15 cellular contexts compared by ENCODE assay signal in the genomic region with DNA sequence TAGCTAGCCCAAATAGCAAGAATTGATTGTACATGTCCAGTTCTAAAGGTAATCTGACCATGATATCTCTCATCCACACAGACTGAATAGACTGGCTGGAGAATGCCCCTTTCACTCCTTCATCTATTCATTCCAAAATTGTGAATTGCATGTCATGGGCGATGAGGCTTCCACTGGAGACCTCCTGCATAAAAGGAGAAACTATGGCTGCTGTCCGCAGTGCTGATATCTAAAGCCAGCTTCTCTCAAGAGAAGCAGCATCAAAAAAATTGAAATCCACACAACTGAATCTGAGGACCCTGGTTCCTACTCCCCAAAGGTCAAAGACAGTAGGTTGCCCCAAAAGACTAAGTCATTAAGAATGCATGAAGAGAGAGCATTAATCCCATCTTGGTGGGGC. TPM values are rescaled to one million over a fixed set of nuclear protein-coding genes. Genes with fewer than 3 reads are reported as not detected.
A peak's percentile ranks its signal among the peaks of the same experiment; 100 is the strongest.
DNase-seq lines count a peak whose midpoint lies in the region; ATAC-seq, FAIRE-seq and TF ChIP-seq lines count a peak whose summit lies in the region.
"Had no signal": no experiment of that assay in that cellular context is flagged by ENCODE, and none has a peak within 500 bp of the region (broad histone marks: within the 10 kb centered on the region; RNA-seq: fewer than 3 reads in every experiment).

No MANE protein-coding gene starts in this region.

- no peaks in the 10 kb centered on the region for H3K36me3 ChIP-seq in K562 (ENCODE audit: control insufficient read depth, insufficient read depth, low read length)
- no peaks in the 10 kb centered on the region for H3K36me3 ChIP-seq in liver (ENCODE audit: control insufficient read depth in 4 of 4, insufficient read depth in 3 of 4, low read depth in 1 of 4, low read length in 3 of 4)
- H3K36me3 ChIP-seq: SJSA1, uterus had no signal

- H4K20me1 ChIP-seq in K562 (replicated peaks; ENCODE audit: control insufficient read depth, insufficient read depth, low read length), result no peaks in the 10 kb centered on the region

- TF ChIP-seq CTCF in K562 (IDR thresholded peaks at IDR 0.05 in 2 of 3, conservative IDR thresholded peaks at IDR 0.05 in 1 of 3; ENCODE audit: insufficient read depth in 2 of 3, low read depth in 1 of 3, low read length in 3 of 3) (no peak), liver (IDR thresholded peaks at IDR 0.05; ENCODE audit: low read depth, low read length, missing input control) (no peak)

- ATAC-seq in K562 (no peak), HG03280 (IDR thresholded peaks at IDR 0.05; ENCODE audit: unreplicated experiment) (no peak), HG03565 (IDR thresholded peaks at IDR 0.05; ENCODE audit: unreplicated experiment) (no peak)
- ATAC-seq: esophagus mucosa; stimulated activated naive CD8-positive, alpha-beta T cell treated with anti-CD3 and anti-CD28 coated beads, Interleukin-15, Interleukin-2, amounts not matched to agents 100 U/mL and 50 U/mL, for 24 hours had no signal

- H3K27ac ChIP-seq in K562 (ENCODE audit: extremely low read depth, low read depth, low read length), result no peak overlapping the region
- no peak overlapping the region for H3K27ac ChIP-seq in liver (ENCODE audit: low read depth in 1 of 2, low read length in 2 of 2)
- H3K27ac ChIP-seq: SJSA1, uterus had no signal

- H2AFZ ChIP-seq in K562 (ENCODE audit: low read depth, low read length), result no peak overlapping the region

- no peak overlapping the region for H3K9ac ChIP-seq in K562 (ENCODE audit: insufficient read depth in 1 of 2, low read depth in 2 of 2, low read length in 2 of 2)
- no peak overlapping the region for H3K9ac ChIP-seq in liver (ENCODE audit: low read depth in 1 of 2, low read length in 2 of 2)

- TF ChIP-seq RAD21 in K562 (CRISPR knock-in tag; conservative IDR thresholded peaks at IDR 0.05 in 1 of 2, IDR thresholded peaks at IDR 0.05 in 1 of 2) (no peak), liver (IDR thresholded peaks at IDR 0.05) (no peak)

- intact Hi-C loops in K562 (cut with micrococcal nuclease), result no loop called here

- H3K9me3 ChIP-seq in K562 (replicated peaks; ENCODE audit: control insufficient read depth, insufficient read depth, low read depth, low read length) (no peaks in the 10 kb centered on the region), liver (ENCODE audit: control insufficient read depth in 4 of 4, low read length in 3 of 4) (no peaks in the 10 kb centered on the region)
- H3K9me3 ChIP-seq: SJSA1, uterus had no signal

- no peak for TF ChIP-seq POLR2A in K562 (conservative IDR thresholded peaks at IDR 0.05)

- H3K4me3 ChIP-seq in K562 (no peak overlapping the region), liver (ENCODE audit: low read depth in 1 of 3, low read length in 3 of 3) (no peak overlapping the region)
- H3K4me3 ChIP-seq: lung, SJSA1, uterus had no signal

- TF ChIP-seq EP300 in K562 (IDR thresholded peaks at IDR 0.05; ENCODE audit: low read length), result no peak

- in situ Hi-C loops in K562 (cut with MboI), result no loop called here

- WGBS in K562 (ENCODE audit: insufficient coverage, low coverage, missing lambda C conversion rate), result 0% methylated on average over 2 of the region's 2 CpGs
- WGBS in liver, result 45% methylated on average over 2 of the region's 2 CpGs

- H3K4me1 ChIP-seq in K562 (replicated peaks in 1 of 2; ENCODE audit: control insufficient read depth in 2 of 2, insufficient read depth in 2 of 2, low read length in 2 of 2) (no peaks in the 10 kb centered on the region), liver (ENCODE audit: control insufficient read depth in 4 of 4, insufficient read depth in 4 of 4, low read length in 3 of 4) (no peaks in the 10 kb centered on the region)
- H3K4me1 ChIP-seq: SJSA1, uterus had no signal

- POLR2A ChIA-PET in K562 (lab: Yijun Ruan, JAX), result interaction anchor here (0.7 to 1.0 kb wide), 3 partner anchors 9 to 180 kb away, joined by 3 to 5 read pairs (median 3); no protein-coding TSS in a partner anchor

- no peaks in the 10 kb centered on the region for H3K79me2 ChIP-seq in K562 (ENCODE audit: control insufficient read depth, insufficient read depth, low read length)

- H3K9me1 ChIP-seq in K562 (ENCODE audit: control insufficient read depth, insufficient read depth, low read length), result no peaks in the 10 kb centered on the region

- CTCF ChIA-PET in K562 (lab: Yijun Ruan, JAX; ENCODE audit: low intra/inter-chr PET ratio), result no interaction called here

- BruUV-seq in K562 (replicated peaks; lab: Mats Ljungman, UMichigan), result no TSS peak

- H3K4me2 ChIP-seq in K562 (ENCODE audit: insufficient read depth, low read length), result no peak overlapping the region

- peaks cover 0 to 5% of the 10 kb centered on the region in 2 experiments; a peak in 2 of 5 replicates for H3K27me3 ChIP-seq in K562 (ENCODE audit: control insufficient read depth in 2 of 2, insufficient read depth in 2 of 2, low read length in 2 of 2)
- no peaks in the 10 kb centered on the region for H3K27me3 ChIP-seq in liver (ENCODE audit: control insufficient read depth in 4 of 4, insufficient read depth in 4 of 4, low read length in 3 of 4)

- DNase-seq in GM03348 (ENCODE audit: low spot score) (peak; percentile 31), MV-4-11 (lab: John Stamatoyannopoulos, UW) (peak; percentile 7), K562 (ENCODE audit: extremely low read depth in 1 of 4, low spot score in 3 of 4) (no peak), NCI-H2107 treated with DMSO at 0.1 percent for 48 hours (lab: John Stamatoyannopoulos, UW; ENCODE audit: unreplicated experiment) (no peak)
- DNase-seq: activated CD8-positive, alpha-beta memory T cell treated with anti-CD3 and anti-CD28 coated beads, Interleukin-2, amount 50 U/mL, for 4 hours; activated naive CD4-positive, alpha-beta T cell treated with Interleukin-2 at 50 U/mL for 16 hours; NCI-H2081; stimulated activated naive CD8-positive, alpha-beta T cell treated with anti-CD3 and anti-CD28 coated beads, Interleukin-15, Interleukin-2, amounts not matched to agents 100 U/mL and 50 U/mL, for 24 hours; uterus had no signal

- FAIRE-seq in K562 (lab: Jason Lieb, UNC), result no peak

RNA-seq across cellular contexts. Expression of a gene that starts 7.9 kb away (rescaled TPM):
- not detected in 2 replicates for total RNA-seq in K562 (2011; cell fraction: chromatin; rRNA removed; ENCODE audit: low replicate concordance)
- total RNA-seq in K562 (2011; cell fraction: nucleolus; rRNA removed), result not detected in 2 replicates
- not detected in 2 replicates for total RNA-seq in K562 (2011; cell fraction: nucleoplasm; rRNA removed)
- total RNA-seq in K562 (2014; rRNA removed), result not detected in 2 replicates
- total RNA-seq in K562 (2014; rRNA removed; fragmentation: Illumina TruSeq; extraction: Trizol), result not detected in 2 replicates
- total RNA-seq in K562 (2015; rRNA removed; fragmentation: Illumina TruSeq; extraction: Trizol), result not detected in 2 replicates
- 0.04 TPM in 1 of 2 replicates, not detected in the other for total RNA-seq in K562 (2021)
- not detected in 2 replicates for polyA plus RNA-seq in K562 (2011; rRNA removed)
- not detected in 2 replicates for polyA plus RNA-seq in K562 (2011; cell fraction: cytosol; rRNA removed)
- polyA plus RNA-seq in K562 (2011; cell fraction: nucleus; rRNA removed), result not detected in 2 replicates
- not detected in 2 replicates for polyA plus RNA-seq in K562 (2012)
- polyA plus RNA-seq in K562 (2014; fragmentation: Illumina TruSeq; extraction: Trizol), result not detected in 2 replicates
- polyA plus RNA-seq in K562 (2014; fragmentation: Nextera tagmentation; extraction: Ambion mirVana), result not detected
- not detected in 2 replicates for polyA plus RNA-seq in K562 (2014; rRNA removed)
- polyA minus RNA-seq in K562 (2011; rRNA and poly(A)+ RNA removed), result not detected in 2 replicates
- not detected in 2 replicates for polyA minus RNA-seq in K562 (2011; cell fraction: cytosol; rRNA and poly(A)+ RNA removed)
- not detected in 2 replicates for polyA minus RNA-seq in K562 (2011; cell fraction: nucleus; rRNA and poly(A)+ RNA removed)
- not detected for total RNA-seq in liver
- not detected for polyA plus RNA-seq in liver
- total RNA-seq: SJSA1 had no signal

RNA-seq across cellular contexts. Expression of a gene that starts 25.4 kb away (rescaled TPM):
- total RNA-seq in K562 (2011; cell fraction: chromatin; rRNA removed; ENCODE audit: low replicate concordance), result 21.0 and 33.7 TPM in 2 replicates
- 12.5 and 14.6 TPM in 2 replicates for total RNA-seq in K562 (2011; cell fraction: nucleolus; rRNA removed)
- total RNA-seq in K562 (2011; cell fraction: nucleoplasm; rRNA removed), result 21.9 and 31.5 TPM in 2 replicates
- total RNA-seq in K562 (2014; rRNA removed), result 1.8 and 2.9 TPM in 2 replicates
- 3.3 and 3.4 TPM in 2 replicates for total RNA-seq in K562 (2014; rRNA removed; fragmentation: Illumina TruSeq; extraction: Trizol)
- 3.6 and 3.7 TPM in 2 replicates for total RNA-seq in K562 (2015; rRNA removed; fragmentation: Illumina TruSeq; extraction: Trizol)
- total RNA-seq in K562 (2021), result 4.0 and 4.9 TPM in 2 replicates
- 4.3 and 4.8 TPM in 2 replicates for polyA plus RNA-seq in K562 (2011; rRNA removed)
- polyA plus RNA-seq in K562 (2011; cell fraction: cytosol; rRNA removed), result 2.7 and 3.1 TPM in 2 replicates
- polyA plus RNA-seq in K562 (2011; cell fraction: nucleus; rRNA removed), result 11.9 and 16.3 TPM in 2 replicates
- 1.0 and 1.8 TPM in 2 replicates for polyA plus RNA-seq in K562 (2012)
- polyA plus RNA-seq in K562 (2014; fragmentation: Illumina TruSeq; extraction: Trizol), result 2.6 and 2.7 TPM in 2 replicates
- polyA plus RNA-seq in K562 (2014; fragmentation: Nextera tagmentation; extraction: Ambion mirVana), result 1 to 10 TPM in 1 of 2 experiments, under 1 TPM in 1; 0.56 to 1.2 TPM
- polyA plus RNA-seq in K562 (2014; rRNA removed), result 2.6 and 2.7 TPM in 2 replicates
- 11.4 and 12.4 TPM in 2 replicates for polyA minus RNA-seq in K562 (2011; rRNA and poly(A)+ RNA removed)
- polyA minus RNA-seq in K562 (2011; cell fraction: cytosol; rRNA and poly(A)+ RNA removed), result 3.4 and 4.8 TPM in 2 replicates
- polyA minus RNA-seq in K562 (2011; cell fraction: nucleus; rRNA and poly(A)+ RNA removed), result 13.3 and 16.9 TPM in 2 replicates
- total RNA-seq in liver, result 10 to 100 TPM in 1 of 2 donors, 1 to 10 TPM in 1; 4.8 to 16.4 TPM
- polyA plus RNA-seq in liver, result 1 to 10 TPM; 2.4 to 2.9 TPM

Comparison
In these comparisons a context has a peak if more than half of its experiments do, and no peak if none do; other contexts are left out.
1. DNase-seq: peak in GM03348 (single experiment) and MV-4-11 (single experiment); none in K562 (0 of 4) and NCI-H2107 treated with DMSO at 0.1 percent for 48 hours (single experiment).